Comparison of ENCODE assay signal across 7 cellular contexts in the genomic region with DNA sequence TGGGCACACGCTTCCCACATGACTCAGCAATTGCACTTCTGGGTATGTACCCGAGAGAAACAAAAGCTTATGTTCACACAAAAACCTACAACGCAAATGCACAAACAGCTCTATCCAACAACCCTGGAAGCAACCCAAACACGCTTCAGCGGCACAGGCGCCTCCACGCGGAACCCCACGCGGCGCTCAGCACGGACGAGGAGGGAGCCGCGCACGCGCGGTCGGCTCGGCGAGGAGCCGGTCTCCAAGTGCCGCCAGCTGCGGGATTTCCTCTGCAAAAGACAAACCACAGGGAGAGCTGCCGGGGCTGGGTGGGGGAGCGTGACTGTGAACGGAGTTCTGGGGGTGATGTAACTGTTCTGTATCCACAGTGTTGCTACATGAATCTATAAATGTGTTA.
DNase-seq lines count a peak whose midpoint lies in the region; ATAC-seq and TF ChIP-seq lines count a peak whose summit lies in the region.
"Not testable (repeated sequence)": the region's sequence is repeated elsewhere in the genome, so short reads cannot be mapped to it uniquely, and the experiment has no call there.

No MANE protein-coding gene starts in this region.

- TF ChIP-seq CTCF in PC-9 (conservative IDR thresholded peaks at IDR 0.05) = not testable (repeated sequence)

- H3K9me2 ChIP-seq in PC-9 (ENCODE audit: insufficient read depth) = not testable (repeated sequence)

- not testable (repeated sequence) for H3K27me3 Mint-ChIP-seq in activated T-cell treated with anti-CD3 and anti-CD28 coated beads, Interleukin-2, amount 50 U/mL, for 72 hours (ENCODE audit: low read depth); natural killer cell treated with Interleukin-12 subunit alpha and Interleukin-12 subunit beta and Interleukin-15 and Interleukin-18, amount 100 ng/mL, for 72 hours

- not testable (repeated sequence) for ATAC-seq in activated T-cell treated with anti-CD3 and anti-CD28 coated beads, Interleukin-2, amount 50 U/mL, for 72 hours (replicated peaks in 1 of 2); natural killer cell treated with Interleukin-12 subunit alpha and Interleukin-12 subunit beta and Interleukin-15 and Interleukin-18, amount 100 ng/mL, for 72 hours

- POLR2A ChIA-PET in PC-9 (lab: Charles Lee; ENCODE audit: unreplicated experiment) = not testable (repeated sequence)

- peak overlapping the region; percentile 61 for H3K4me2 ChIP-seq in PC-9

- not testable (repeated sequence) for H3K9me3 ChIP-seq in PC-9 (ENCODE audit: insufficient read depth, low read depth)

- CTCF ChIA-PET in PC-9 (lab: Charles Lee) = not testable (repeated sequence)

- H3K27me3 ChIP-seq in PC-9 (ENCODE audit: insufficient read depth, low read depth) = not testable (repeated sequence)

- H4K20me1 ChIP-seq in PC-9 (ENCODE audit: insufficient read depth) = not testable (repeated sequence)

- not testable (repeated sequence) for H3K27ac Mint-ChIP-seq in activated T-cell treated with anti-CD3 and anti-CD28 coated beads, Interleukin-2, amount 50 U/mL, for 72 hours; natural killer cell treated with Interleukin-12 subunit alpha and Interleukin-12 subunit beta and Interleukin-15 and Interleukin-18, amount 100 ng/mL, for 72 hours

- BruUV-seq in PC-9 (replicated peaks; lab: Mats Ljungman, UMichigan) = not testable (repeated sequence)

- not testable (repeated sequence) for H3K9me3 Mint-ChIP-seq in activated T-cell treated with anti-CD3 and anti-CD28 coated beads, Interleukin-2, amount 50 U/mL, for 72 hours; natural killer cell treated with Interleukin-12 subunit alpha and Interleukin-12 subunit beta and Interleukin-15 and Interleukin-18, amount 100 ng/mL, for 72 hours

- not testable (repeated sequence) for H3K36me3 Mint-ChIP-seq in activated T-cell treated with anti-CD3 and anti-CD28 coated beads, Interleukin-2, amount 50 U/mL, for 72 hours (ENCODE audit: insufficient read depth in 2 of 2); natural killer cell treated with Interleukin-12 subunit alpha and Interleukin-12 subunit beta and Interleukin-15 and Interleukin-18, amount 100 ng/mL, for 72 hours

- intact Hi-C loops in PC-9 (cut with micrococcal nuclease; ENCODE audit: unreplicated experiment); head of caudate nucleus (cut with DNase I): not testable (repeated sequence)

- H3K4me1 Mint-ChIP-seq in activated T-cell treated with anti-CD3 and anti-CD28 coated beads, Interleukin-2, amount 50 U/mL, for 72 hours (ENCODE audit: low read depth); natural killer cell treated with Interleukin-12 subunit alpha and Interleukin-12 subunit beta and Interleukin-15 and Interleukin-18, amount 100 ng/mL, for 72 hours (ENCODE audit: low read depth in 2 of 2): not testable (repeated sequence)

- not testable (repeated sequence) for H2AFZ ChIP-seq in PC-9

- H3K4me3 Mint-ChIP-seq in activated T-cell treated with anti-CD3 and anti-CD28 coated beads, Interleukin-2, amount 50 U/mL, for 72 hours = not testable (repeated sequence)
- H3K4me3 Mint-ChIP-seq in natural killer cell treated with Interleukin-12 subunit alpha and Interleukin-12 subunit beta and Interleukin-15 and Interleukin-18, amount 100 ng/mL, for 72 hours = peak overlapping the region; percentile 34

- peak overlapping the region; percentile 91 for H3K27ac ChIP-seq in PC-9

- not testable (repeated sequence) for H3K79me2 ChIP-seq in PC-9 (ENCODE audit: low read depth)

- not testable (repeated sequence) for H3K36me3 ChIP-seq in PC-9 (ENCODE audit: low read depth)

- not testable (repeated sequence) for H3K4me1 ChIP-seq in PC-9 (replicated peaks; ENCODE audit: insufficient read depth)

- peak in 1 of 2 experiments; percentile 69 for DNase-seq in PC-9
- peak; percentile 14 to 17 for DNase-seq in activated CD4-positive, alpha-beta T cell treated with anti-CD3 and anti-CD28 coated beads, Interleukin-2, amount 50 U/mL, for 4 hours
- DNase-seq in activated T-cell treated with anti-CD3 and anti-CD28 coated beads, Interleukin-2, amount 50 U/mL, for 72 hours = peak; percentile 2 to 20
- DNase-seq in activated naive CD8-positive, alpha-beta T cell treated with anti-CD3 and anti-CD28 coated beads, Interleukin-2, amount 50 U/mL, for 16 hours (ENCODE audit: low read depth, low spot score) = peak; percentile 6
- DNase-seq in head of caudate nucleus = peak in 34 of 42 donors; percentile 1 to 47 (median 16)
- DNase-seq in natural killer cell treated with Interleukin-12 subunit alpha and Interleukin-12 subunit beta and Interleukin-15 and Interleukin-18, amount 100 ng/mL, for 72 hours (ENCODE audit: low spot score) = not testable (repeated sequence)
- peak; percentile 10 to 20 for DNase-seq in stimulated activated CD4-positive, alpha-beta T cell treated with anti-CD3 and anti-CD28 coated beads, Interleukin-4, amount 100 ng/mL, for 4 hours

- peak overlapping the region; percentile 41; the same call in 1 of the 2 replicates for H3K4me3 ChIP-seq in PC-9

- not testable (repeated sequence) for H3F3A ChIP-seq in PC-9 (ENCODE audit: insufficient read depth, low read depth)
